1 cellular context compared by ENCODE assay signal in the genomic region with DNA sequence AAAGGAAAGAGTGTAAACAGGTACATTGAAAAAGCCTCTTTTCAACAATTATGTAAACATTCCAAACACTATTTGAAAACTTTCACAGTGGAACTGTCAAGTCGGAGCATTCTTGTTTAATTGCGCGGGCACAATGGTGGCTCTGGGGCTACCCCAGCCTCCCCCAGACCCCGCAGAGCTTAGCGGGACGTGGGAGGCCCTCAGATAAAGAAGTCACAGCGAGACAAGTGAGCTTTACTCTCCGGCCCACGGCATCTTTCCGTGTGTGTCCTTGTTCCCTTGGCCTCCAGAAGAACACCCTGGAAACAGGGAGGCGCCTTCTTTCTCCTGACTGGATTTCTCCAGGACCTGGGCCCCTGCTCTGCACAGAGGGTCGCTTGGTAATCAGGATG.
TF ChIP-seq lines count a peak whose summit lies in the region.

No MANE protein-coding gene starts in this region.

TF ChIP-seq in H1, 55 proteins besides CTCF, POLR2A, EP300 and RAD21:
- TF ChIP-seq POLR2AphosphoS5 (IDR thresholded peaks at IDR 0.05; ENCODE audit: low read depth, low read length) (no peak), KDM1A (IDR thresholded peaks at IDR 0.05; ENCODE audit: borderline replicate concordance, low read length) (no peak), CEBPB (IDR thresholded peaks at IDR 0.05; ENCODE audit: low read depth, low read length) (no peak), NRF1 (IDR thresholded peaks at IDR 0.05; ENCODE audit: low read depth, low read length) (no peak), BCL11A (IDR thresholded peaks at IDR 0.05; ENCODE audit: low read depth in 2 of 2, low read length in 2 of 2) (no peak), SP1 (IDR thresholded peaks at IDR 0.05; ENCODE audit: low read depth, low read length) (no peak), CTBP2 (IDR thresholded peaks at IDR 0.05; ENCODE audit: borderline replicate concordance, insufficient read depth, insufficient read length, low read length) (no peak)
